11 cellular contexts compared by ENCODE assay signal in genomic region chr4:7651461-7651921, GRCh38.
A peak's percentile ranks its signal among the peaks of the same experiment; 100 is the strongest.
DNase-seq lines count a peak whose midpoint lies in the region; TF ChIP-seq lines count a peak whose summit lies in the region.
"Had no signal": no experiment of that assay in that cellular context is flagged by ENCODE, and none has a peak within 500 bp of the region (broad histone marks: within the 10 kb centered on the region; RNA-seq: fewer than 3 reads in every experiment).

No MANE protein-coding gene starts in this region.

- TF ChIP-seq CTCF in brain (conservative IDR thresholded peaks at IDR 0.05) (no peak), testis (IDR thresholded peaks at IDR 0.05) (no peak), GM13976 (IDR thresholded peaks at IDR 0.05; ENCODE audit: borderline replicate concordance, control extremely low read depth, extremely low read depth, insufficient read depth, missing control alignments) (no peak)

- peaks cover 39% of the 10 kb centered on the region for H3K4me1 Mint-ChIP-seq in brain
- peaks cover 33% of the 10 kb centered on the region for H3K4me1 Mint-ChIP-seq in activated naive CD4-positive, alpha-beta T cell treated with anti-CD3 and anti-CD28 coated beads, Interleukin-2, amount 10 ng/mL, durations not matched to agents 7 days and 5 days

- peaks cover under 1% of the 10 kb centered on the region for H3K36me3 Mint-ChIP-seq in brain
- H3K36me3 Mint-ChIP-seq in activated naive CD4-positive, alpha-beta T cell treated with anti-CD3 and anti-CD28 coated beads, Interleukin-2, amount 10 ng/mL, durations not matched to agents 7 days and 5 days: no peaks in the 10 kb centered on the region
- H3K36me3 Mint-ChIP-seq: activated naive CD4-positive, alpha-beta T cell treated with anti-CD3 and anti-CD28 coated beads, Interleukin-2, amount 50 U/mL, for 24 hours had no signal

- in situ Hi-C loops in GM13976 (cut with MboI; ENCODE audit: low sequenced_read_pairs, unreplicated experiment): no loop called here

- TF ChIP-seq POLR2A in testis (IDR thresholded peaks at IDR 0.05): no peak

- no peaks in the 10 kb centered on the region for H3K9me3 ChIP-seq in testis

- intact Hi-C loops in testis (cut with DNase I; ENCODE audit: low total_unique reads): no loop called here

- H3K27me3 ChIP-seq in testis: no peaks in the 10 kb centered on the region

- H3K27ac ChIP-seq in testis: peak overlapping the region; percentile 5 to 22

- H3K27ac Mint-ChIP-seq in brain: peak overlapping the region in 3 of 5 experiments; percentile 66 to 89 (median 82)
- H3K27ac Mint-ChIP-seq in activated naive CD4-positive, alpha-beta T cell treated with anti-CD3 and anti-CD28 coated beads, Interleukin-2, amount 10 ng/mL, durations not matched to agents 7 days and 5 days: no peak overlapping the region
- H3K27ac Mint-ChIP-seq: activated B cell treated with CpG ODN at 0.5 μM for 24 hours; activated naive CD4-positive, alpha-beta T cell treated with anti-CD3 and anti-CD28 coated beads, Interleukin-2, amount 50 U/mL, for 24 hours had no signal

- peaks cover 7% of the 10 kb centered on the region for H3K27me3 Mint-ChIP-seq in brain
- H3K27me3 Mint-ChIP-seq in activated naive CD4-positive, alpha-beta T cell treated with anti-CD3 and anti-CD28 coated beads, Interleukin-2, amount 10 ng/mL, durations not matched to agents 7 days and 5 days: peaks cover 12% of the 10 kb centered on the region

- no peak overlapping the region for H3K4me3 Mint-ChIP-seq in brain
- no peak overlapping the region for H3K4me3 Mint-ChIP-seq in activated naive CD4-positive, alpha-beta T cell treated with anti-CD3 and anti-CD28 coated beads, Interleukin-2, amount 10 ng/mL, durations not matched to agents 7 days and 5 days
- H3K4me3 Mint-ChIP-seq: activated B cell treated with CpG ODN at 0.5 μM for 24 hours; activated naive CD4-positive, alpha-beta T cell treated with anti-CD3 and anti-CD28 coated beads, Interleukin-2, amount 50 U/mL, for 24 hours had no signal

- CTCF ChIA-PET in activated naive CD4-positive, alpha-beta T cell treated with anti-CD3 and anti-CD28 coated beads, Interleukin-2, amount 10 ng/mL, durations not matched to agents 7 days and 5 days (lab: Charles Lee): interaction anchor here (1.5 kb wide), 1 partner anchor 10 kb away, joined by 4 read pairs; no protein-coding TSS in a partner anchor

- DNase-seq in NCI-H1092 treated with DMSO at 0.1 percent for 48 hours (lab: John Stamatoyannopoulos, UW): peak; percentile 8
- DNase-seq in NCI-H1092 (lab: John Stamatoyannopoulos, UW): no peak
- peak; percentile 31 for DNase-seq in iris pigment epithelial cell (ENCODE audit: low read depth)
- DNase-seq in testis: peak; percentile 76
- no peak for DNase-seq in GM13976 (ENCODE audit: low spot score)
- DNase-seq in NCI-H2171 treated with DMSO at 0.1 percent for 48 hours (lab: John Stamatoyannopoulos, UW): no peak
- DNase-seq in activated naive CD4-positive, alpha-beta T cell treated with anti-CD3 and anti-CD28 coated beads, Interleukin-2, amount 10 ng/mL, durations not matched to agents 7 days and 5 days: no peak
- DNase-seq: activated B cell treated with CpG ODN at 0.5 μM for 24 hours, KG1 had no signal

- peaks cover 0 to 5% (median 0%) of the 10 kb centered on the region in 5 experiments for H3K9me3 Mint-ChIP-seq in brain
- H3K9me3 Mint-ChIP-seq in activated naive CD4-positive, alpha-beta T cell treated with anti-CD3 and anti-CD28 coated beads, Interleukin-2, amount 10 ng/mL, durations not matched to agents 7 days and 5 days: no peaks in the 10 kb centered on the region
- H3K9me3 Mint-ChIP-seq: activated B cell treated with CpG ODN at 0.5 μM for 24 hours; activated naive CD4-positive, alpha-beta T cell treated with anti-CD3 and anti-CD28 coated beads, Interleukin-2, amount 50 U/mL, for 24 hours had no signal

- WGBS in testis, 2 donors: 36 to 39% methylated on average over 6 to 8 of the region's 8 CpGs

- peaks cover 67% of the 10 kb centered on the region for H3K4me1 ChIP-seq in testis

- H3K36me3 ChIP-seq in testis (ENCODE audit: low read depth, missing control alignments): no peaks in the 10 kb centered on the region

- no peak overlapping the region for H3K4me3 ChIP-seq in testis

Comparison
In these comparisons a context has a peak if more than half of its experiments do, and no peak if none do; other contexts are left out.
1. DNase-seq: peak in NCI-H1092 treated with DMSO at 0.1 percent for 48 hours (single experiment), iris pigment epithelial cell (single experiment) and testis (single experiment); none in NCI-H1092 (single experiment), GM13976 (single experiment), NCI-H2171 treated with DMSO at 0.1 percent for 48 hours (single experiment) and activated naive CD4-positive, alpha-beta T cell treated with anti-CD3 and anti-CD28 coated beads, Interleukin-2, amount 10 ng/mL, durations not matched to agents 7 days and 5 days (single experiment).